In the genomic region with DNA sequence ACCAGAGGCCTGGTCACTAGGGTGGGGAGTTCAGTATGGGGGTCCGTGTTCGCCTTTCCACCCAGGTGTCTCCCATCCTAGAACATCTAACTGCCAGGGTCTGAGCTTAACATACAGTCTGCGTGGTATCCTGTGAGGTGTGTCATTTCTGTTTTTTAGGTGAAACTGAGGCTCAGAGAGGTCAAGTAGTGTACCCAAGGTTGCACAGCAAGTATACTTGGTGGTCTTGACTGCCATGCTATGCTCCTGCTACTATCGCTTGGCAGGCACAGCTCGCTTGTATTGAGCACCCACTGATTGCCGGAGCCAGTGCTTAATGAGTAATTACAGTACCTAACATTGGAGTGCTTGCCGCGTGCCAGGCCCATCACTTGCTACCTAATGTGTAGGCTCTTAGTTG, we compare ENCODE assay signal across 25 cellular contexts. TPM values are rescaled to one million over a fixed set of nuclear protein-coding genes. Genes with fewer than 3 reads are reported as not detected.
DNase-seq lines count a peak whose midpoint lies in the region; ATAC-seq and TF ChIP-seq lines count a peak whose summit lies in the region.
"Had no signal": no experiment of that assay in that cellular context is flagged by ENCODE, and none has a peak within 500 bp of the region (broad histone marks: within the 10 kb centered on the region; RNA-seq: fewer than 3 reads in every experiment).

No MANE protein-coding gene starts in this region.

- H3K36me3 ChIP-seq in CD4-positive, CD25-positive, alpha-beta regulatory T cell (ENCODE audit: control insufficient read depth, insufficient read depth, low read length) = no peaks in the 10 kb centered on the region

- no peak for TF ChIP-seq CTCF in type B pancreatic cell (conservative IDR thresholded peaks at IDR 0.05)

- H3K27ac Mint-ChIP-seq in activated naive CD8-positive, alpha-beta T cell treated with anti-CD3 and anti-CD28 coated beads, Interleukin-2, amount 10 ng/mL, durations not matched to agents 7 days and 5 days = peak overlapping the region; percentile 85
- H3K27ac Mint-ChIP-seq in activated naive CD8-positive, alpha-beta T cell treated with anti-CD3 and anti-CD28 coated beads for 36 hours = no peak overlapping the region
- peak overlapping the region in 2 of 3 donors; percentile 91 to 95 for H3K27ac Mint-ChIP-seq in CD4-positive, CD25-positive, alpha-beta regulatory T cell
- H3K27ac Mint-ChIP-seq in activated naive CD8-positive, alpha-beta T cell treated with anti-CD3 and anti-CD28 coated beads, Interleukin-2, amount 50 U/mL, for 24 hours = no peak overlapping the region
- H3K27ac Mint-ChIP-seq in natural killer cell treated with Interleukin-12 subunit alpha and Interleukin-12 subunit beta and Interleukin-15 and Interleukin-18, amount 100 ng/mL, for 72 hours = peak overlapping the region; percentile 81 to 90
- H3K27ac Mint-ChIP-seq in type B pancreatic cell = no peak overlapping the region
- H3K27ac Mint-ChIP-seq: CD8-positive, alpha-beta T cell; GM23338; H9; HFFc6 had no signal

- POLR2A ChIA-PET in activated naive CD8-positive, alpha-beta T cell treated with anti-CD3 and anti-CD28 coated beads, Interleukin-2, amount 10 ng/mL, durations not matched to agents 7 days and 5 days (lab: Charles Lee) = no interaction called here

- H3K36me3 Mint-ChIP-seq in activated naive CD8-positive, alpha-beta T cell treated with anti-CD3 and anti-CD28 coated beads, Interleukin-2, amount 10 ng/mL, durations not matched to agents 7 days and 5 days = peaks cover 39% of the 10 kb centered on the region
- H3K36me3 Mint-ChIP-seq in activated naive CD8-positive, alpha-beta T cell treated with anti-CD3 and anti-CD28 coated beads for 36 hours = peaks cover 32% of the 10 kb centered on the region
- peaks cover 8% of the 10 kb centered on the region for H3K36me3 Mint-ChIP-seq in CD4-positive, CD25-positive, alpha-beta regulatory T cell
- peaks cover 48% of the 10 kb centered on the region for H3K36me3 Mint-ChIP-seq in activated naive CD8-positive, alpha-beta T cell treated with anti-CD3 and anti-CD28 coated beads, Interleukin-2, amount 50 U/mL, for 24 hours (ENCODE audit: low read depth)
- peaks cover 5% of the 10 kb centered on the region for H3K36me3 Mint-ChIP-seq in natural killer cell treated with Interleukin-12 subunit alpha and Interleukin-12 subunit beta and Interleukin-15 and Interleukin-18, amount 100 ng/mL, for 72 hours
- peaks cover 8% of the 10 kb centered on the region for H3K36me3 Mint-ChIP-seq in type B pancreatic cell
- H3K36me3 Mint-ChIP-seq: CD8-positive, alpha-beta T cell had no signal

- H3K27me3 ChIP-seq in CD4-positive, CD25-positive, alpha-beta regulatory T cell (ENCODE audit: control insufficient read depth, insufficient read depth, low read length) = no peaks in the 10 kb centered on the region
- H3K27me3 ChIP-seq: BLaER1 treated with 17β-estradiol and CSF1 and Interleukin-3, amounts not matched to agents 10 nM and 100 nM had no signal

- peaks cover 12% of the 10 kb centered on the region for H3K4me1 Mint-ChIP-seq in activated naive CD8-positive, alpha-beta T cell treated with anti-CD3 and anti-CD28 coated beads, Interleukin-2, amount 10 ng/mL, durations not matched to agents 7 days and 5 days
- H3K4me1 Mint-ChIP-seq in activated naive CD8-positive, alpha-beta T cell treated with anti-CD3 and anti-CD28 coated beads for 36 hours = peaks cover 13% of the 10 kb centered on the region
- peaks cover 0 to 19% (median 13%) of the 10 kb centered on the region in 4 donors for H3K4me1 Mint-ChIP-seq in CD4-positive, CD25-positive, alpha-beta regulatory T cell
- H3K4me1 Mint-ChIP-seq in activated naive CD8-positive, alpha-beta T cell treated with anti-CD3 and anti-CD28 coated beads, Interleukin-2, amount 50 U/mL, for 24 hours = peaks cover 12% of the 10 kb centered on the region
- peaks cover 16 to 18% of the 10 kb centered on the region in 2 donors for H3K4me1 Mint-ChIP-seq in natural killer cell treated with Interleukin-12 subunit alpha and Interleukin-12 subunit beta and Interleukin-15 and Interleukin-18, amount 100 ng/mL, for 72 hours (ENCODE audit: low read depth in 2 of 2)
- no peaks in the 10 kb centered on the region for H3K4me1 Mint-ChIP-seq in type B pancreatic cell (ENCODE audit: unreplicated experiment)
- H3K4me1 Mint-ChIP-seq: GM23338, H9, IgD-negative memory B cell had no signal

- H3K4me3 Mint-ChIP-seq in activated naive CD8-positive, alpha-beta T cell treated with anti-CD3 and anti-CD28 coated beads, Interleukin-2, amount 10 ng/mL, durations not matched to agents 7 days and 5 days = no peak overlapping the region
- no peak overlapping the region for H3K4me3 Mint-ChIP-seq in activated naive CD8-positive, alpha-beta T cell treated with anti-CD3 and anti-CD28 coated beads for 36 hours
- H3K4me3 Mint-ChIP-seq in CD4-positive, CD25-positive, alpha-beta regulatory T cell = no peak overlapping the region
- no peak overlapping the region for H3K4me3 Mint-ChIP-seq in activated naive CD8-positive, alpha-beta T cell treated with anti-CD3 and anti-CD28 coated beads, Interleukin-2, amount 50 U/mL, for 24 hours
- H3K4me3 Mint-ChIP-seq in natural killer cell treated with Interleukin-12 subunit alpha and Interleukin-12 subunit beta and Interleukin-15 and Interleukin-18, amount 100 ng/mL, for 72 hours = peak overlapping the region; percentile 71
- no peak overlapping the region for H3K4me3 Mint-ChIP-seq in type B pancreatic cell
- H3K4me3 Mint-ChIP-seq: CD8-positive, alpha-beta T cell; GM23338; H9; HFFc6; IgD-negative memory B cell had no signal

- no peak overlapping the region for H3K27ac ChIP-seq in CD4-positive, CD25-positive, alpha-beta regulatory T cell (ENCODE audit: insufficient read depth, low read length, poor library complexity, severe bottlenecking)
- H3K27ac ChIP-seq: BLaER1 treated with 17β-estradiol and CSF1 and Interleukin-3, amounts not matched to agents 10 nM and 100 nM had no signal

- DNase-seq in activated naive CD8-positive, alpha-beta T cell treated with anti-CD3 and anti-CD28 coated beads, Interleukin-2, amount 10 ng/mL, durations not matched to agents 7 days and 5 days = no peak
- DNase-seq in activated naive CD8-positive, alpha-beta T cell treated with anti-CD3 and anti-CD28 coated beads for 36 hours = no peak
- DNase-seq in CD4-positive, CD25-positive, alpha-beta regulatory T cell = no peak
- DNase-seq in activated naive CD8-positive, alpha-beta T cell treated with anti-CD3 and anti-CD28 coated beads, Interleukin-2, amount 50 U/mL, for 24 hours = no peak
- no peak for DNase-seq in natural killer cell treated with Interleukin-12 subunit alpha and Interleukin-12 subunit beta and Interleukin-15 and Interleukin-18, amount 100 ng/mL, for 72 hours (ENCODE audit: low spot score)
- DNase-seq in middle frontal gyrus (ENCODE audit: extremely low spot score, low spot score) (no peak), type B pancreatic cell (ENCODE audit: extremely low spot score, unreplicated experiment) (no peak)
- DNase-seq: AML-193; Caco-2; CD8-positive, alpha-beta T cell; H9; HFFc6; NCI-H1092; NCI-H1417 treated with DMSO at 0.1 percent for 48 hours; NCI-H1694 treated with DMSO at 0.1 percent for 48 hours; NCI-H2081; NCI-H2171; NCI-H226; NCI-H510A; NCI-H69; RPMI8226; SHP77 treated with DMSO at 0.1 percent for 48 hours had no signal

- no peaks in the 10 kb centered on the region for H3K9me3 Mint-ChIP-seq in activated naive CD8-positive, alpha-beta T cell treated with anti-CD3 and anti-CD28 coated beads, Interleukin-2, amount 10 ng/mL, durations not matched to agents 7 days and 5 days
- H3K9me3 Mint-ChIP-seq in activated naive CD8-positive, alpha-beta T cell treated with anti-CD3 and anti-CD28 coated beads for 36 hours = no peaks in the 10 kb centered on the region
- no peaks in the 10 kb centered on the region for H3K9me3 Mint-ChIP-seq in CD4-positive, CD25-positive, alpha-beta regulatory T cell
- no peaks in the 10 kb centered on the region for H3K9me3 Mint-ChIP-seq in activated naive CD8-positive, alpha-beta T cell treated with anti-CD3 and anti-CD28 coated beads, Interleukin-2, amount 50 U/mL, for 24 hours
- no peaks in the 10 kb centered on the region for H3K9me3 Mint-ChIP-seq in natural killer cell treated with Interleukin-12 subunit alpha and Interleukin-12 subunit beta and Interleukin-15 and Interleukin-18, amount 100 ng/mL, for 72 hours
- no peaks in the 10 kb centered on the region for H3K9me3 Mint-ChIP-seq in type B pancreatic cell
- H3K9me3 Mint-ChIP-seq: CD8-positive, alpha-beta T cell; GM23338; H9; HFFc6; IgD-negative memory B cell had no signal

- ATAC-seq in activated naive CD8-positive, alpha-beta T cell treated with anti-CD3 and anti-CD28 coated beads, Interleukin-2, amount 10 ng/mL, durations not matched to agents 7 days and 5 days (ENCODE audit: low read depth) = no peak
- ATAC-seq in CD4-positive, CD25-positive, alpha-beta regulatory T cell (ENCODE audit: low read depth in 2 of 2) = no peak
- ATAC-seq in activated naive CD8-positive, alpha-beta T cell treated with anti-CD3 and anti-CD28 coated beads, Interleukin-2, amount 50 U/mL, for 24 hours = peak; percentile 7
- no peak for ATAC-seq in natural killer cell treated with Interleukin-12 subunit alpha and Interleukin-12 subunit beta and Interleukin-15 and Interleukin-18, amount 100 ng/mL, for 72 hours
- ATAC-seq: CD8-positive, alpha-beta T cell; GM23338 had no signal

- H3K4me1 ChIP-seq in CD4-positive, CD25-positive, alpha-beta regulatory T cell (ENCODE audit: control insufficient read depth, insufficient read depth, low read length, poor library complexity, severe bottlenecking) = peaks cover 12% of the 10 kb centered on the region
- H3K4me1 ChIP-seq: BLaER1 treated with 17β-estradiol and CSF1 and Interleukin-3, amounts not matched to agents 10 nM and 100 nM; Caco-2 had no signal

- H3K9me3 ChIP-seq in CD4-positive, CD25-positive, alpha-beta regulatory T cell (ENCODE audit: control insufficient read depth in 2 of 2, low read length in 2 of 2) = no peaks in the 10 kb centered on the region
- H3K9me3 ChIP-seq: BLaER1 treated with 17β-estradiol and CSF1 and Interleukin-3, amounts not matched to agents 10 nM and 100 nM; Caco-2 had no signal

- H3K27me3 Mint-ChIP-seq in activated naive CD8-positive, alpha-beta T cell treated with anti-CD3 and anti-CD28 coated beads, Interleukin-2, amount 10 ng/mL, durations not matched to agents 7 days and 5 days = no peaks in the 10 kb centered on the region
- no peaks in the 10 kb centered on the region for H3K27me3 Mint-ChIP-seq in activated naive CD8-positive, alpha-beta T cell treated with anti-CD3 and anti-CD28 coated beads for 36 hours
- no peaks in the 10 kb centered on the region for H3K27me3 Mint-ChIP-seq in CD4-positive, CD25-positive, alpha-beta regulatory T cell
- no peaks in the 10 kb centered on the region for H3K27me3 Mint-ChIP-seq in activated naive CD8-positive, alpha-beta T cell treated with anti-CD3 and anti-CD28 coated beads, Interleukin-2, amount 50 U/mL, for 24 hours
- no peaks in the 10 kb centered on the region for H3K27me3 Mint-ChIP-seq in natural killer cell treated with Interleukin-12 subunit alpha and Interleukin-12 subunit beta and Interleukin-15 and Interleukin-18, amount 100 ng/mL, for 72 hours
- no peaks in the 10 kb centered on the region for H3K27me3 Mint-ChIP-seq in type B pancreatic cell
- H3K27me3 Mint-ChIP-seq: IgD-negative memory B cell had no signal

- H3K4me3 ChIP-seq in CD4-positive, CD25-positive, alpha-beta regulatory T cell (ENCODE audit: low read depth, low read length) = no peak overlapping the region
- H3K4me3 ChIP-seq: BLaER1 treated with 17β-estradiol and CSF1 and Interleukin-3, amounts not matched to agents 10 nM and 100 nM; GM23338 had no signal

RNA-seq across cellular contexts. Expression of a gene that starts 26.2 kb away (rescaled TPM):
- not detected for total RNA-seq in activated naive CD8-positive, alpha-beta T cell treated with anti-CD3 and anti-CD28 coated beads, Interleukin-2, amount 10 ng/mL, durations not matched to agents 7 days and 5 days
- not detected for total RNA-seq in activated naive CD8-positive, alpha-beta T cell treated with anti-CD3 and anti-CD28 coated beads for 36 hours
- 1.1 TPM for total RNA-seq in CD4-positive, CD25-positive, alpha-beta regulatory T cell
- polyA plus RNA-seq in CD4-positive, CD25-positive, alpha-beta regulatory T cell = 1 to 10 TPM in 3 of 4 donors, under 1 TPM in 1; 0.98 to 3.0 (median 1.7) TPM
- total RNA-seq in natural killer cell treated with Interleukin-12 subunit alpha and Interleukin-12 subunit beta and Interleukin-15 and Interleukin-18, amount 100 ng/mL, for 72 hours = not detected
- total RNA-seq in type B pancreatic cell (ENCODE audit: low replicate concordance) = not detected in 2 replicates
- total RNA-seq: Caco-2; CD8-positive, alpha-beta T cell; GM23338; H9; HFFc6 had no signal
- polyA plus RNA-seq: GM23338 had no signal

RNA-seq across cellular contexts. Expression of a gene that starts 33.7 kb away (rescaled TPM):
- total RNA-seq in activated naive CD8-positive, alpha-beta T cell treated with anti-CD3 and anti-CD28 coated beads, Interleukin-2, amount 10 ng/mL, durations not matched to agents 7 days and 5 days = 10 to 100 TPM; 72.6 to 81.1 TPM
- total RNA-seq in activated naive CD8-positive, alpha-beta T cell treated with anti-CD3 and anti-CD28 coated beads for 36 hours = 100 to 1,000 TPM; 139 to 140 TPM
- 2.7 TPM for total RNA-seq in CD4-positive, CD25-positive, alpha-beta regulatory T cell
- polyA plus RNA-seq in CD4-positive, CD25-positive, alpha-beta regulatory T cell = 1 to 10 TPM; 1.6 to 4.3 (median 3.2) TPM
- total RNA-seq in natural killer cell treated with Interleukin-12 subunit alpha and Interleukin-12 subunit beta and Interleukin-15 and Interleukin-18, amount 100 ng/mL, for 72 hours = 100 to 1,000 TPM in 1 of 2 donors, 10 to 100 TPM in 1; 62.0 to 109 TPM
- 29.4 and 51.0 TPM in 2 replicates for total RNA-seq in type B pancreatic cell (ENCODE audit: low replicate concordance)

Comparison
In these comparisons a context has a peak if more than half of its experiments do, and no peak if none do; other contexts are left out.
1. H3K27ac Mint-ChIP-seq: peak in activated naive CD8-positive, alpha-beta T cell treated with anti-CD3 and anti-CD28 coated beads, Interleukin-2, amount 10 ng/mL, durations not matched to agents 7 days and 5 days (single experiment), CD4-positive, CD25-positive, alpha-beta regulatory T cell (2 of 3) and natural killer cell treated with Interleukin-12 subunit alpha and Interleukin-12 subunit beta and Interleukin-15 and Interleukin-18, amount 100 ng/mL, for 72 hours (2 of 2); none in activated naive CD8-positive, alpha-beta T cell treated with anti-CD3 and anti-CD28 coated beads for 36 hours (single experiment), activated naive CD8-positive, alpha-beta T cell treated with anti-CD3 and anti-CD28 coated beads, Interleukin-2, amount 50 U/mL, for 24 hours (single experiment) and type B pancreatic cell (single experiment).